ENCODE assay signal across 17 cellular contexts in the genomic region with DNA sequence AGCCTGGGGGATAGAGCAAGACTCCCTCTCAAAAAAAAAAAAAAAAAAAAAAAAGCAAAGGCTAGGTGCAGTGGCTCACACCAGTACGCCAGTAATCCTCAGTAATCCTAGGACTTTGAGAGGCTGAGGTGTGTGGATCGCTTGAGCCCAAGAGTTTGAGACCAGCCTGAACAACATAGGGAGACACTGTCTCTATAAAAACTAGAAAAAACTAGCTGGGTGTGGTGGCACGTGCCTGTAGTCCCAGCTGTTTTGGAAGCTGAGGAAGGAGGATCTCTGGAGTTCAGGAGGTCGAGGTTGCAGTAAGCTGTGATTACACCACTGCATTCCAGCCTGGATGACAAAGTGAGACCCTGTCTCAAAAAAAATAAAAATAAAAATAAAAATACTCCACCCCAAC.
"Had no signal": no experiment of that assay in that cellular context is flagged by ENCODE, and none has a peak within 500 bp of the region (broad histone marks: within the 10 kb centered on the region; RNA-seq: fewer than 3 reads in every experiment).

No MANE protein-coding gene starts in this region.

- H3K9me3 Mint-ChIP-seq: activated naive CD4-positive, alpha-beta T cell treated with anti-CD3 and anti-CD28 coated beads, Interleukin-2, amount 50 U/mL, for 72 hours; natural killer cell had no signal

- DNase-seq: activated CD4-positive, alpha-beta T cell treated with anti-CD3 and anti-CD28 coated beads, Interleukin-2, amount 50 U/mL, for 1 hour; activated CD4-positive, CD25-positive, alpha-beta regulatory T cell treated with anti-CD3 and anti-CD28 coated beads, Interleukin-2, amount 50 U/mL, for 72 hours; activated CD8-positive, alpha-beta T cell treated with anti-CD3 and anti-CD28 coated beads, Interleukin-2, amount 10 ng/mL, durations not matched to agents 7 days and 5 days; activated gamma-delta T cell treated with Interleukin-2 at 50 U/mL for 16 hours; hippocampal formation; left ventricle myocardium superior; mammary epithelial cell; midbrain; natural killer cell; ovary; stimulated activated CD4-positive, alpha-beta T cell treated with anti-CD3 and anti-CD28 coated beads, Interleukin-4, amount 100 ng/mL, for 24 hours; stimulated activated naive CD4-positive, alpha-beta T cell treated with Interleukin-2 at 50 U/mL for 16 hours; upper lobe of left lung had no signal

- ATAC-seq: activated CD8-positive, alpha-beta T cell treated with anti-CD3 and anti-CD28 coated beads, Interleukin-2, amount 10 ng/mL, durations not matched to agents 7 days and 5 days; activated naive CD4-positive, alpha-beta T cell treated with anti-CD3 and anti-CD28 coated beads, Interleukin-2, amount 50 U/mL, for 72 hours; left ventricle myocardium superior; natural killer cell had no signal

- H3K4me1 Mint-ChIP-seq: natural killer cell had no signal

- H3K27ac Mint-ChIP-seq: activated CD8-positive, alpha-beta T cell treated with anti-CD3 and anti-CD28 coated beads, Interleukin-2, amount 10 ng/mL, durations not matched to agents 7 days and 5 days; activated naive CD4-positive, alpha-beta T cell treated with anti-CD3 and anti-CD28 coated beads, Interleukin-2, amount 50 U/mL, for 72 hours; natural killer cell had no signal

- H3K4me3 ChIP-seq: coronary artery, ovary, prostate gland, thoracic aorta, upper lobe of left lung had no signal

- H3K4me3 Mint-ChIP-seq: activated CD8-positive, alpha-beta T cell treated with anti-CD3 and anti-CD28 coated beads, Interleukin-2, amount 10 ng/mL, durations not matched to agents 7 days and 5 days; natural killer cell had no signal

- H3K36me3 Mint-ChIP-seq: activated naive CD4-positive, alpha-beta T cell treated with anti-CD3 and anti-CD28 coated beads, Interleukin-2, amount 50 U/mL, for 72 hours; natural killer cell had no signal
